Comparison of ENCODE assay signal across 14 cellular contexts in genomic region chr2:212732860-212733259, GRCh38.
DNase-seq lines count a peak whose midpoint lies in the region; ATAC-seq, FAIRE-seq and TF ChIP-seq lines count a peak whose summit lies in the region.
"Had no signal": no experiment of that assay in that cellular context is flagged by ENCODE, and none has a peak within 500 bp of the region (broad histone marks: within the 10 kb centered on the region; RNA-seq: fewer than 3 reads in every experiment).

No MANE protein-coding gene starts in this region.

- no TSS peak for BruUV-seq in HepG2 (replicated peaks; lab: Mats Ljungman, UMichigan)

- no peak for DNase-seq in HepG2 (ENCODE audit: low spot score)
- no peak for DNase-seq in right lobe of liver
- peak; percentile 31 for DNase-seq in RCC 7860 (ENCODE audit: low spot score)
- DNase-seq in epithelial cell of proximal tubule (ENCODE audit: low read depth): peak; percentile 71
- no peak for DNase-seq in Ammon's horn (ENCODE audit: low spot score)
- DNase-seq in NCI-H82 (lab: John Stamatoyannopoulos, UW): no peak
- DNase-seq in lower leg skin (ENCODE audit: low spot score in 2 of 2): no peak
- DNase-seq in activated CD4-positive, alpha-beta T cell treated with anti-CD3 and anti-CD28 coated beads for 1 hour: no peak
- DNase-seq: COR-L47, DMS153, HFFc6, NCI-H1092, NCI-H69 had no signal

- H3K9me3 ChIP-seq in HepG2 (ENCODE audit: low read length) (no peaks in the 10 kb centered on the region), right lobe of liver (no peaks in the 10 kb centered on the region)
- H3K9me3 ChIP-seq: SJSA1 had no signal

- no peak for TF ChIP-seq RAD21 in HepG2 (CRISPR knock-in tag; IDR thresholded peaks at IDR 0.05)

- H4K20me1 ChIP-seq in HepG2 (ENCODE audit: insufficient read depth, low read length): no peaks in the 10 kb centered on the region

- FAIRE-seq in HepG2 (lab: Jason Lieb, UNC) (no peak), RCC 7860 (lab: Jason Lieb, UNC) (no peak)

- intact Hi-C loops in HepG2 (cut with micrococcal nuclease; ENCODE audit: unreplicated experiment) (no loop called here), right lobe of liver (cut with DNase I) (no loop called here), lower leg skin (cut with DNase I; ENCODE audit: low total_unique reads) (no loop called here)

- in situ Hi-C loops in HepG2 (cut with HindIII; ENCODE audit: extremely low pct_ligation_motif_present, low pct_unique_long_range_greater_than_20kb): no loop called here

- H3K27me3 ChIP-seq in HepG2 (ENCODE audit: control insufficient read depth in 1 of 2, insufficient read depth in 2 of 2, low read length in 2 of 2) (no peaks in the 10 kb centered on the region), right lobe of liver (no peaks in the 10 kb centered on the region)
- H3K27me3 ChIP-seq: SJSA1 had no signal

- H3K4me3 ChIP-seq in HepG2 (replicated peaks in 1 of 3; ENCODE audit: insufficient read depth in 1 of 3, low read depth in 2 of 3, low read length in 3 of 3) (no peak overlapping the region), right lobe of liver (no peak overlapping the region), epithelial cell of proximal tubule (ENCODE audit: low read depth, low read length) (no peak overlapping the region), lower leg skin (ENCODE audit: low read depth, poor library complexity, severe bottlenecking) (no peak overlapping the region)
- H3K4me3 ChIP-seq: SJSA1 had no signal

- POLR2A ChIA-PET in HepG2 (lab: Yijun Ruan, JAX): no interaction called here

- no peaks in the 10 kb centered on the region for H3K36me3 ChIP-seq in HepG2 (replicated peaks in 1 of 2; ENCODE audit: control insufficient read depth in 1 of 2, insufficient read depth in 2 of 2, low read length in 2 of 2)
- H3K36me3 ChIP-seq in right lobe of liver: no peaks in the 10 kb centered on the region
- H3K36me3 ChIP-seq: SJSA1 had no signal

- TF ChIP-seq POLR2A in HepG2 (IDR thresholded peaks at IDR 0.05; ENCODE audit: insufficient read depth in 1 of 2, low read depth in 2 of 2, low read length in 2 of 2): no peak
- no peak for TF ChIP-seq POLR2A in right lobe of liver (IDR thresholded peaks at IDR 0.05)
- TF ChIP-seq POLR2A in lower leg skin (IDR thresholded peaks at IDR 0.05): no peak

- ATAC-seq in HepG2 (no peak), right lobe of liver (no peak)

- CTCF ChIA-PET in HepG2 (lab: Yijun Ruan, JAX; ENCODE audit: low intra/inter-chr PET ratio, low total read pairs): no interaction called here

- H2AFZ ChIP-seq in HepG2 (ENCODE audit: low read length): no peak overlapping the region

- TF ChIP-seq EP300 in HepG2 (IDR thresholded peaks at IDR 0.05; ENCODE audit: low read depth in 2 of 2, low read length in 2 of 2) (no peak), HepG2 (CRISPR knock-in tag; IDR thresholded peaks at IDR 0.05; ENCODE audit: borderline replicate concordance) (no peak)

- TF ChIP-seq CTCF in HepG2 (CRISPR knock-in tag; IDR thresholded peaks at IDR 0.05) (no peak), right lobe of liver (IDR thresholded peaks at IDR 0.05) (no peak), epithelial cell of proximal tubule (conservative IDR thresholded peaks at IDR 0.05; ENCODE audit: low read depth, low read length) (no peak), lower leg skin (IDR thresholded peaks at IDR 0.05) (no peak)

- no peak overlapping the region for H3K9ac ChIP-seq in HepG2 (ENCODE audit: insufficient read depth, low read depth, low read length)

- H3K4me1 ChIP-seq in HepG2 (ENCODE audit: insufficient read depth, low read length): no peaks in the 10 kb centered on the region
- no peaks in the 10 kb centered on the region for H3K4me1 ChIP-seq in right lobe of liver
- H3K4me1 ChIP-seq: SJSA1 had no signal

- H3K27ac ChIP-seq in HepG2 (ENCODE audit: extremely low read length, insufficient read depth, low read length) (no peak overlapping the region), right lobe of liver (no peak overlapping the region)
- H3K27ac ChIP-seq: SJSA1 had no signal

- no peaks in the 10 kb centered on the region for H3K79me2 ChIP-seq in HepG2 (ENCODE audit: insufficient read depth, low read length)

- 45% methylated on average over 3 of the region's 3 CpGs for WGBS in HepG2 (ENCODE audit: low lambda C conversion rate)
- WGBS in right lobe of liver (ENCODE audit: insufficient coverage, low coverage, low lambda C conversion rate, missing lambda C conversion rate): 62% methylated on average over 3 of the region's 3 CpGs
- 88 to 90% methylated on average over 3 of the region's 3 CpGs for WGBS in lower leg skin, 2 donors

- H3K4me2 ChIP-seq in HepG2 (ENCODE audit: low read depth, low read length): no peak overlapping the region

TF ChIP-seq in HepG2, 621 proteins besides CTCF, POLR2A, EP300 and RAD21:
- TF ChIP-seq ZNF567 (CRISPR knock-in tag; IDR thresholded peaks at IDR 0.05; ENCODE audit: borderline replicate concordance) (no peak), CEBPB (IDR thresholded peaks at IDR 0.05; ENCODE audit: borderline replicate concordance, low read depth, low read length) (peak; percentile 27; the same call in 1 of the 2 replicates)
TF ChIP-seq in HepG2: peak in this region for 1.

Comparison
In these comparisons a context has a peak if more than half of its experiments do, and no peak if none do; other contexts are left out.
1. DNase-seq: peak in RCC 7860 (single experiment) and epithelial cell of proximal tubule (single experiment); none in HepG2 (single experiment), right lobe of liver (0 of 3), Ammon's horn (single experiment), NCI-H82 (single experiment), lower leg skin (0 of 2) and activated CD4-positive, alpha-beta T cell treated with anti-CD3 and anti-CD28 coated beads for 1 hour (single experiment).